In the genomic region with DNA sequence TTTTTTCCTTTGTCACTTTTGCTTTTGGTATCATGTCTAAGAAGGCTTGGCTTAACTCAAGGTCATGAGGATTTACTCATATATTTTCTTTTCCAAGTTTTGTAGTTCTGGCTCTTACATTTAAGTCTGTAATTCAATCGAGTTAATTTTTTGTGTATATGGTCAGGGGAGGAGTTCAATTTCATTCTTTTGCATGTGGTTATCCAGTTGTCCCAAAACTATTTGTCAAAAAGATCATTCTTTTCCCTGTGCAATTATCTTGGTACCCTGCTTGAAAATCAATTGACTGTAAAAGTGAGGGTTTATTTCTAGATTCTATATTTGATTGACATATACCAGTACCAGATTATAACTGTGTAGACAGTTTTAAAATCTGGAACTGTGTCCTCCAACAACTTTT, we compare ENCODE assay signal across 23 cellular contexts. TPM values are rescaled to one million over a fixed set of nuclear protein-coding genes. Genes with fewer than 3 reads are reported as not detected.
DNase-seq lines count a peak whose midpoint lies in the region; ATAC-seq and TF ChIP-seq lines count a peak whose summit lies in the region.
"Had no signal": no experiment of that assay in that cellular context is flagged by ENCODE, and none has a peak within 500 bp of the region (broad histone marks: within the 10 kb centered on the region; RNA-seq: fewer than 3 reads in every experiment).

No MANE protein-coding gene starts in this region.

- peaks cover 87% of the 10 kb centered on the region for H3K4me1 ChIP-seq in CD4-positive, CD25-positive, alpha-beta regulatory T cell (ENCODE audit: control insufficient read depth, insufficient read depth, low read length, poor library complexity, severe bottlenecking)
- H3K4me1 ChIP-seq in CD8-positive, alpha-beta T cell (ENCODE audit: insufficient read depth, low read length) = peaks cover 76% of the 10 kb centered on the region

- CTCF ChIA-PET in CD8-positive, alpha-beta T cell (lab: Charles Lee) = no interaction called here

- H3K4me1 Mint-ChIP-seq in CD4-positive, CD25-positive, alpha-beta regulatory T cell = peaks cover 61 to 94% (median 80%) of the 10 kb centered on the region in 4 donors
- peaks cover 95% of the 10 kb centered on the region for H3K4me1 Mint-ChIP-seq in CD8-positive, alpha-beta T cell (ENCODE audit: low read depth)
- H3K4me1 Mint-ChIP-seq in activated naive CD8-positive, alpha-beta T cell treated with anti-CD3 and anti-CD28 coated beads, Interleukin-2, amount 10 ng/mL, durations not matched to agents 7 days and 5 days = peaks cover 69% of the 10 kb centered on the region
- peaks cover 46 to 94% (median 82%) of the 10 kb centered on the region in 4 donors for H3K4me1 Mint-ChIP-seq in naive thymus-derived CD8-positive, alpha-beta T cell
- H3K4me1 Mint-ChIP-seq: GM23338 had no signal

- H3K9me3 Mint-ChIP-seq in CD4-positive, CD25-positive, alpha-beta regulatory T cell = no peaks in the 10 kb centered on the region
- no peaks in the 10 kb centered on the region for H3K9me3 Mint-ChIP-seq in CD8-positive, alpha-beta T cell
- H3K9me3 Mint-ChIP-seq in activated naive CD8-positive, alpha-beta T cell treated with anti-CD3 and anti-CD28 coated beads, Interleukin-2, amount 10 ng/mL, durations not matched to agents 7 days and 5 days = no peaks in the 10 kb centered on the region
- H3K9me3 Mint-ChIP-seq in naive thymus-derived CD8-positive, alpha-beta T cell = no peaks in the 10 kb centered on the region
- H3K9me3 Mint-ChIP-seq: activated CD4-positive, alpha-beta T cell treated with anti-CD3 and anti-CD28 coated beads, Interleukin-2, amount 10 ng/mL, durations not matched to agents 7 days and 5 days; brain; GM23338 had no signal

- DNase-seq in CD4-positive, CD25-positive, alpha-beta regulatory T cell = no peak
- no peak for DNase-seq in CD8-positive, alpha-beta T cell
- DNase-seq in activated naive CD8-positive, alpha-beta T cell treated with anti-CD3 and anti-CD28 coated beads, Interleukin-2, amount 10 ng/mL, durations not matched to agents 7 days and 5 days = no peak
- DNase-seq in naive thymus-derived CD8-positive, alpha-beta T cell = no peak
- DNase-seq in NCI-H1436 (lab: John Stamatoyannopoulos, UW) (no peak), COR-L47 (lab: John Stamatoyannopoulos, UW) (no peak), WERI-Rb-1 (no peak)
- DNase-seq: activated CD4-positive, alpha-beta T cell treated with anti-CD3 and anti-CD28 coated beads, Interleukin-2, amount 10 ng/mL, durations not matched to agents 7 days and 5 days; activated CD8-positive, alpha-beta memory T cell treated with anti-CD3 and anti-CD28 coated beads, Interleukin-2, amount 10 ng/mL, durations not matched to agents 7 days and 5 days; DMS53; effector CD4-positive, alpha-beta T cell; foreskin fibroblast; heart right ventricle; NCI-H1694; posterior cingulate gyrus; right cardiac atrium; spleen; stimulated activated CD4-positive, alpha-beta T cell treated with anti-CD3 and anti-CD28 coated beads, Interleukin-2, amount 100 ng/mL, for 48 hours had no signal

- POLR2A ChIA-PET in CD8-positive, alpha-beta T cell (lab: Charles Lee) = no interaction called here
- POLR2A ChIA-PET in activated naive CD8-positive, alpha-beta T cell treated with anti-CD3 and anti-CD28 coated beads, Interleukin-2, amount 10 ng/mL, durations not matched to agents 7 days and 5 days (lab: Charles Lee) = no interaction called here
- POLR2A ChIA-PET in naive thymus-derived CD8-positive, alpha-beta T cell (lab: Charles Lee) = no interaction called here

- H3K36me3 Mint-ChIP-seq in CD4-positive, CD25-positive, alpha-beta regulatory T cell = peaks cover 8% of the 10 kb centered on the region
- H3K36me3 Mint-ChIP-seq in CD8-positive, alpha-beta T cell = peaks cover 12% of the 10 kb centered on the region
- H3K36me3 Mint-ChIP-seq in activated naive CD8-positive, alpha-beta T cell treated with anti-CD3 and anti-CD28 coated beads, Interleukin-2, amount 10 ng/mL, durations not matched to agents 7 days and 5 days = peaks cover 33% of the 10 kb centered on the region
- peaks cover 0 to 11% (median 0%) of the 10 kb centered on the region in 3 donors for H3K36me3 Mint-ChIP-seq in naive thymus-derived CD8-positive, alpha-beta T cell
- H3K36me3 Mint-ChIP-seq: brain had no signal

- H3K27me3 ChIP-seq in CD4-positive, CD25-positive, alpha-beta regulatory T cell (ENCODE audit: control insufficient read depth, insufficient read depth, low read length) = no peaks in the 10 kb centered on the region
- no peaks in the 10 kb centered on the region for H3K27me3 ChIP-seq in CD8-positive, alpha-beta T cell (ENCODE audit: insufficient read depth, low read length)
- no peaks in the 10 kb centered on the region for H3K27me3 ChIP-seq in WERI-Rb-1 (ENCODE audit: insufficient read depth, low read depth, severe bottlenecking)
- H3K27me3 ChIP-seq: heart right ventricle, spleen had no signal

- TF ChIP-seq CTCF in CD8-positive, alpha-beta T cell (IDR thresholded peaks at IDR 0.05) = no peak
- TF ChIP-seq CTCF in WERI-Rb-1 (IDR thresholded peaks at IDR 0.05; ENCODE audit: low read depth, low read length) = no peak

- peak overlapping the region; percentile 2 to 61 (median 10) for H3K27ac Mint-ChIP-seq in CD4-positive, CD25-positive, alpha-beta regulatory T cell
- H3K27ac Mint-ChIP-seq in CD8-positive, alpha-beta T cell = no peak overlapping the region
- no peak overlapping the region for H3K27ac Mint-ChIP-seq in activated naive CD8-positive, alpha-beta T cell treated with anti-CD3 and anti-CD28 coated beads, Interleukin-2, amount 10 ng/mL, durations not matched to agents 7 days and 5 days
- H3K27ac Mint-ChIP-seq in naive thymus-derived CD8-positive, alpha-beta T cell = peak overlapping the region in 5 of 10 donors; percentile 5 to 57 (median 38)
- H3K27ac Mint-ChIP-seq: activated CD4-positive, alpha-beta T cell treated with anti-CD3 and anti-CD28 coated beads, Interleukin-2, amount 10 ng/mL, durations not matched to agents 7 days and 5 days; activated CD8-positive, alpha-beta memory T cell treated with anti-CD3 and anti-CD28 coated beads, Interleukin-2, amount 10 ng/mL, durations not matched to agents 7 days and 5 days; brain; GM23338 had no signal

- intact Hi-C loops in CD8-positive, alpha-beta T cell (cut with DNase I, micrococcal nuclease) = no loop called here

- peak overlapping the region; percentile 100 for H3K4me3 ChIP-seq in CD4-positive, CD25-positive, alpha-beta regulatory T cell (ENCODE audit: low read depth, low read length)
- H3K4me3 ChIP-seq in CD8-positive, alpha-beta T cell (ENCODE audit: low read depth, low read length) = no peak overlapping the region
- no peak overlapping the region for H3K4me3 ChIP-seq in WERI-Rb-1 (ENCODE audit: low read depth, low read length)
- H3K4me3 ChIP-seq: GM23338, heart right ventricle, spleen had no signal

- no peak for ATAC-seq in CD4-positive, CD25-positive, alpha-beta regulatory T cell (ENCODE audit: low read depth in 2 of 2)
- no peak for ATAC-seq in CD8-positive, alpha-beta T cell
- no peak for ATAC-seq in activated naive CD8-positive, alpha-beta T cell treated with anti-CD3 and anti-CD28 coated beads, Interleukin-2, amount 10 ng/mL, durations not matched to agents 7 days and 5 days (ENCODE audit: low read depth)
- no peak for ATAC-seq in naive thymus-derived CD8-positive, alpha-beta T cell
- ATAC-seq: activated CD8-positive, alpha-beta memory T cell treated with anti-CD3 and anti-CD28 coated beads, Interleukin-2, amount 10 ng/mL, durations not matched to agents 7 days and 5 days; GM23338; right cardiac atrium; SK-N-SH treated with all-trans-retinoic acid at 6 μM for 48 hours had no signal

- no peak overlapping the region for H3K27ac ChIP-seq in CD4-positive, CD25-positive, alpha-beta regulatory T cell (ENCODE audit: insufficient read depth, low read length, poor library complexity, severe bottlenecking)
- H3K27ac ChIP-seq in CD8-positive, alpha-beta T cell (ENCODE audit: low read depth, low read length) = no peak overlapping the region
- H3K27ac ChIP-seq in WERI-Rb-1 = no peak overlapping the region
- H3K27ac ChIP-seq: heart right ventricle, KMS-11, RWPE1 had no signal

- H3K27me3 Mint-ChIP-seq in CD4-positive, CD25-positive, alpha-beta regulatory T cell = no peaks in the 10 kb centered on the region
- no peaks in the 10 kb centered on the region for H3K27me3 Mint-ChIP-seq in CD8-positive, alpha-beta T cell (ENCODE audit: low read depth)
- H3K27me3 Mint-ChIP-seq in activated naive CD8-positive, alpha-beta T cell treated with anti-CD3 and anti-CD28 coated beads, Interleukin-2, amount 10 ng/mL, durations not matched to agents 7 days and 5 days = no peaks in the 10 kb centered on the region
- H3K27me3 Mint-ChIP-seq in naive thymus-derived CD8-positive, alpha-beta T cell = no peaks in the 10 kb centered on the region
- H3K27me3 Mint-ChIP-seq: activated CD4-positive, alpha-beta T cell treated with anti-CD3 and anti-CD28 coated beads, Interleukin-2, amount 10 ng/mL, durations not matched to agents 7 days and 5 days; activated CD8-positive, alpha-beta memory T cell treated with anti-CD3 and anti-CD28 coated beads, Interleukin-2, amount 10 ng/mL, durations not matched to agents 7 days and 5 days; brain had no signal

- H3K9me3 ChIP-seq in CD4-positive, CD25-positive, alpha-beta regulatory T cell (ENCODE audit: control insufficient read depth in 2 of 2, low read length in 2 of 2) = no peaks in the 10 kb centered on the region
- H3K9me3 ChIP-seq in CD8-positive, alpha-beta T cell (ENCODE audit: low read length) = no peaks in the 10 kb centered on the region
- H3K9me3 ChIP-seq in WERI-Rb-1 (ENCODE audit: severe bottlenecking) = no peaks in the 10 kb centered on the region
- H3K9me3 ChIP-seq: heart right ventricle, spleen had no signal

- H3K36me3 ChIP-seq in CD4-positive, CD25-positive, alpha-beta regulatory T cell (ENCODE audit: control insufficient read depth, insufficient read depth, low read length) = peaks cover 10% of the 10 kb centered on the region
- H3K36me3 ChIP-seq in CD8-positive, alpha-beta T cell (ENCODE audit: insufficient read depth, low read length) = no peaks in the 10 kb centered on the region
- H3K36me3 ChIP-seq in WERI-Rb-1 = no peaks in the 10 kb centered on the region
- H3K36me3 ChIP-seq: heart right ventricle, spleen had no signal

- H3K4me3 Mint-ChIP-seq in CD4-positive, CD25-positive, alpha-beta regulatory T cell = peak overlapping the region; percentile 38 to 85 (median 62)
- H3K4me3 Mint-ChIP-seq in CD8-positive, alpha-beta T cell = peak overlapping the region; percentile 13
- H3K4me3 Mint-ChIP-seq in activated naive CD8-positive, alpha-beta T cell treated with anti-CD3 and anti-CD28 coated beads, Interleukin-2, amount 10 ng/mL, durations not matched to agents 7 days and 5 days = peak overlapping the region; percentile 40
- H3K4me3 Mint-ChIP-seq in naive thymus-derived CD8-positive, alpha-beta T cell = peak overlapping the region in 9 of 10 donors; percentile 10 to 67 (median 52)
- H3K4me3 Mint-ChIP-seq: activated CD4-positive, alpha-beta T cell treated with anti-CD3 and anti-CD28 coated beads, Interleukin-2, amount 10 ng/mL, durations not matched to agents 7 days and 5 days; activated CD8-positive, alpha-beta memory T cell treated with anti-CD3 and anti-CD28 coated beads, Interleukin-2, amount 10 ng/mL, durations not matched to agents 7 days and 5 days; brain; GM23338 had no signal

RNA-seq across cellular contexts. Expression of a gene that starts 10.2 kb away (rescaled TPM):
- total RNA-seq in CD4-positive, CD25-positive, alpha-beta regulatory T cell = 417 TPM
- 100 to 1,000 TPM; 183 to 214 (median 201) TPM for polyA plus RNA-seq in CD4-positive, CD25-positive, alpha-beta regulatory T cell
- total RNA-seq in CD8-positive, alpha-beta T cell = 100 to 1,000 TPM; 213 to 224 TPM
- total RNA-seq in activated naive CD8-positive, alpha-beta T cell treated with anti-CD3 and anti-CD28 coated beads, Interleukin-2, amount 10 ng/mL, durations not matched to agents 7 days and 5 days = 100 to 1,000 TPM; 163 TPM
- 100 to 1,000 TPM; 153 to 164 TPM for total RNA-seq in naive thymus-derived CD8-positive, alpha-beta T cell
- 10 to 100 TPM; 49.1 to 57.0 (median 54.6) TPM for polyA plus RNA-seq in naive thymus-derived CD8-positive, alpha-beta T cell

Comparison
In these comparisons a context has a peak if more than half of its experiments do, and no peak if none do; other contexts are left out.
1. H3K27ac Mint-ChIP-seq: peak in CD4-positive, CD25-positive, alpha-beta regulatory T cell (3 of 3); none in CD8-positive, alpha-beta T cell (single experiment) and activated naive CD8-positive, alpha-beta T cell treated with anti-CD3 and anti-CD28 coated beads, Interleukin-2, amount 10 ng/mL, durations not matched to agents 7 days and 5 days (single experiment).
2. Peak in every context shown above with its lines, with median percentiles within 50 percentile points of each other: H3K4me3 Mint-ChIP-seq.